8 cellular contexts compared by ENCODE assay signal in genomic region chr5:16489322-16489791, GRCh38. TPM values are rescaled to one million over a fixed set of nuclear protein-coding genes. Genes with fewer than 3 reads are reported as not detected.
DNase-seq lines count a peak whose midpoint lies in the region; ATAC-seq and TF ChIP-seq lines count a peak whose summit lies in the region.

No MANE protein-coding gene starts in this region.

- intact Hi-C loops in transverse colon (cut with DNase I; ENCODE audit: low total_unique reads): no loop called here

- H3K27ac Mint-ChIP-seq in brain: peak overlapping the region in 4 of 5 experiments; percentile 36 to 89 (median 54)

- H3K27me3 ChIP-seq in transverse colon: no peaks in the 10 kb centered on the region

- no peak for TF ChIP-seq POLR2A in transverse colon (IDR thresholded peaks at IDR 0.05)

- peak; percentile 38; the same call in 1 of the 2 replicates for TF ChIP-seq CTCF in GM12874 (IDR thresholded peaks at IDR 0.05; ENCODE audit: insufficient read depth, low read depth, low read length)
- peak; percentile 85 to 88 for TF ChIP-seq CTCF in brain (conservative IDR thresholded peaks at IDR 0.05)
- TF ChIP-seq CTCF in transverse colon (IDR thresholded peaks at IDR 0.05): peak; percentile 50 to 73 (median 57)

- peak; percentile 27 for DNase-seq in A172 (ENCODE audit: low spot score)
- peak; percentile 52 for DNase-seq in NCI-H526 treated with DMSO at 0.1 percent for 48 hours (lab: John Stamatoyannopoulos, UW)
- peak; percentile 69 for DNase-seq in kidney tubule cell (ENCODE audit: low spot score)
- DNase-seq in transverse colon: no peak
- no peak for DNase-seq in HuH-7 (ENCODE audit: low spot score)

- in situ Hi-C loops in transverse colon (cut with MboI; ENCODE audit: low pct_ligation_motif_present in 1 of 4, low pct_unique_long_range_greater_than_20kb in 1 of 4, low sequenced_read_pairs in 3 of 4): loop anchor here in 3 of 4 donors (10.0 to 25.0 kb wide), 3 partner anchors 173 to 698 kb away; no protein-coding TSS in a partner anchor

- H3K4me1 ChIP-seq in transverse colon: peaks cover 5 to 80% (median 29%) of the 10 kb centered on the region in 4 donors

- H3K9me3 ChIP-seq in transverse colon: no peaks in the 10 kb centered on the region

- H3K4me3 Mint-ChIP-seq in brain: peak overlapping the region in 2 of 5 experiments; percentile 1 to 4

- peaks cover 37% of the 10 kb centered on the region for H3K4me1 Mint-ChIP-seq in brain

- H3K27me3 Mint-ChIP-seq in brain: no peaks in the 10 kb centered on the region

- H3K36me3 Mint-ChIP-seq in brain: peaks cover 3% of the 10 kb centered on the region

- H3K36me3 ChIP-seq in transverse colon: no peaks in the 10 kb centered on the region

- H3K27ac ChIP-seq in transverse colon: no peak overlapping the region

- H3K4me3 ChIP-seq in transverse colon: no peak overlapping the region

- WGBS in transverse colon (ENCODE audit: low coverage in 1 of 2), 2 donors: 31 to 34% methylated on average over 1 of the region's 1 CpG

- peaks cover 0 to 7% (median 3%) of the 10 kb centered on the region in 5 experiments for H3K9me3 Mint-ChIP-seq in brain

- ATAC-seq in HG03135 (IDR thresholded peaks at IDR 0.05; ENCODE audit: unreplicated experiment): peak; percentile 65

- no peak for TF ChIP-seq EP300 in transverse colon (IDR thresholded peaks at IDR 0.05; ENCODE audit: low read depth)

RNA-seq across cellular contexts. Expression of gene ZNF622, which starts 23.8 kb away (rescaled TPM):
- 58.9 and 73.0 TPM in 2 replicates for total RNA-seq in A172 (2014; rRNA removed; shearing (Covaris generic))
- polyA plus RNA-seq in brain (ENCODE audit: insufficient read depth, low read depth, low replicate concordance): 33.8 TPM
- total RNA-seq in transverse colon: 100 to 1,000 TPM in 1 of 4 donors, 10 to 100 TPM in 3; 21.3 to 137 (median 48.2) TPM

Comparison
In these comparisons a context has a peak if more than half of its experiments do, and no peak if none do; other contexts are left out.
1. DNase-seq: peak in A172 (single experiment), NCI-H526 treated with DMSO at 0.1 percent for 48 hours (single experiment) and kidney tubule cell (single experiment); none in transverse colon (single experiment) and HuH-7 (single experiment).
2. Peak in every context shown above with its lines, with median percentiles within 50 percentile points of each other: CTCF ChIP-seq.